Comparison of ENCODE assay signal across 2 cellular contexts in the genomic region with DNA sequence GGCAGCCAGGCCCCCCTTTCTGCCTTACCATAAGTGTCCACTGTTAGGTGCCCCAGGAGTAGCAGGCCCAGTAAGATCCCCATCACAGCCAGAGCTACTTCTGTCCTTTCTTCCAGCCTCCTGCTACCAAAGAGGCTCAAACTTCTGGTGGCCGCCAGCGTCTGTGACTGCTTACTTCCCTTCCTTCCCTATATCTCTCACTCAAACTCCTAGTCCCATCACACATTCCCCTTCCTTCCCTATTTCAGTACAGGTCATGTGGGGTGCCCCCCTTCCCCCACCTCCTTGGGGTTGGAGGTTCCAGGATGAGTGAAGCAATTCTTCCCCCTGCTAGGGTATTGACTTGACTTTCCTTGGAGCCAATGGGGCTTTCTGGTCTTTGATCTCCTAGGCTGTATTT.
TF ChIP-seq lines count a peak whose summit lies in the region.

A gene with protein sequence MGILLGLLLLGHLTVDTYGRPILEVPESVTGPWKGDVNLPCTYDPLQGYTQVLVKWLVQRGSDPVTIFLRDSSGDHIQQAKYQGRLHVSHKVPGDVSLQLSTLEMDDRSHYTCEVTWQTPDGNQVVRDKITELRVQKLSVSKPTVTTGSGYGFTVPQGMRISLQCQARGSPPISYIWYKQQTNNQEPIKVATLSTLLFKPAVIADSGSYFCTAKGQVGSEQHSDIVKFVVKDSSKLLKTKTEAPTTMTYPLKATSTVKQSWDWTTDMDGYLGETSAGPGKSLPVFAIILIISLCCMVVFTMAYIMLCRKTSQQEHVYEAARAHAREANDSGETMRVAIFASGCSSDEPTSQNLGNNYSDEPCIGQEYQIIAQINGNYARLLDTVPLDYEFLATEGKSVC (minus strand): TSS at position 165 of the 400 bp plus-strand sequence. CDS start 82 bp downstream, at position 83.

TF ChIP-seq in liver, 16 proteins besides CTCF, POLR2A, EP300 and RAD21 (continued from another document):
- TF ChIP-seq, protein P1, sequence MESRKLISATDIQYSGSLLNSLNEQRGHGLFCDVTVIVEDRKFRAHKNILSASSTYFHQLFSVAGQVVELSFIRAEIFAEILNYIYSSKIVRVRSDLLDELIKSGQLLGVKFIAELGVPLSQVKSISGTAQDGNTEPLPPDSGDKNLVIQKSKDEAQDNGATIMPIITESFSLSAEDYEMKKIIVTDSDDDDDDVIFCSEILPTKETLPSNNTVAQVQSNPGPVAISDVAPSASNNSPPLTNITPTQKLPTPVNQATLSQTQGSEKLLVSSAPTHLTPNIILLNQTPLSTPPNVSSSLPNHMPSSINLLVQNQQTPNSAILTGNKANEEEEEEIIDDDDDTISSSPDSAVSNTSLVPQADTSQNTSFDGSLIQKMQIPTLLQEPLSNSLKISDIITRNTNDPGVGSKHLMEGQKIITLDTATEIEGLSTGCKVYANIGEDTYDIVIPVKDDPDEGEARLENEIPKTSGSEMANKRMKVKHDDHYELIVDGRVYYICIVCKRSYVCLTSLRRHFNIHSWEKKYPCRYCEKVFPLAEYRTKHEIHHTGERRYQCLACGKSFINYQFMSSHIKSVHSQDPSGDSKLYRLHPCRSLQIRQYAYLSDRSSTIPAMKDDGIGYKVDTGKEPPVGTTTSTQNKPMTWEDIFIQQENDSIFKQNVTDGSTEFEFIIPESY (IDR thresholded peaks at IDR 0.05) = no peak
- no peak for TF ChIP-seq HNF4A (conservative IDR thresholded peaks at IDR 0.05)
- no peak for TF ChIP-seq NR2F2 (IDR thresholded peaks at IDR 0.05)
- TF ChIP-seq, protein P2, sequence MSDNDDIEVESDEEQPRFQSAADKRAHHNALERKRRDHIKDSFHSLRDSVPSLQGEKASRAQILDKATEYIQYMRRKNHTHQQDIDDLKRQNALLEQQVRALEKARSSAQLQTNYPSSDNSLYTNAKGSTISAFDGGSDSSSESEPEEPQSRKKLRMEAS (IDR thresholded peaks at IDR 0.05) = no peak
- no peak for TF ChIP-seq SP1 (IDR thresholded peaks at IDR 0.05)
- no peak for TF ChIP-seq JUND (IDR thresholded peaks at IDR 0.05)
- TF ChIP-seq FOXA2 (IDR thresholded peaks at IDR 0.05) = no peak
- no peak for TF ChIP-seq TAF1 (conservative IDR thresholded peaks at IDR 0.05)
- TF ChIP-seq YY1 (IDR thresholded peaks at IDR 0.05) = no peak
- no peak for TF ChIP-seq FOXA1 (IDR thresholded peaks at IDR 0.05)
- TF ChIP-seq, protein P3, sequence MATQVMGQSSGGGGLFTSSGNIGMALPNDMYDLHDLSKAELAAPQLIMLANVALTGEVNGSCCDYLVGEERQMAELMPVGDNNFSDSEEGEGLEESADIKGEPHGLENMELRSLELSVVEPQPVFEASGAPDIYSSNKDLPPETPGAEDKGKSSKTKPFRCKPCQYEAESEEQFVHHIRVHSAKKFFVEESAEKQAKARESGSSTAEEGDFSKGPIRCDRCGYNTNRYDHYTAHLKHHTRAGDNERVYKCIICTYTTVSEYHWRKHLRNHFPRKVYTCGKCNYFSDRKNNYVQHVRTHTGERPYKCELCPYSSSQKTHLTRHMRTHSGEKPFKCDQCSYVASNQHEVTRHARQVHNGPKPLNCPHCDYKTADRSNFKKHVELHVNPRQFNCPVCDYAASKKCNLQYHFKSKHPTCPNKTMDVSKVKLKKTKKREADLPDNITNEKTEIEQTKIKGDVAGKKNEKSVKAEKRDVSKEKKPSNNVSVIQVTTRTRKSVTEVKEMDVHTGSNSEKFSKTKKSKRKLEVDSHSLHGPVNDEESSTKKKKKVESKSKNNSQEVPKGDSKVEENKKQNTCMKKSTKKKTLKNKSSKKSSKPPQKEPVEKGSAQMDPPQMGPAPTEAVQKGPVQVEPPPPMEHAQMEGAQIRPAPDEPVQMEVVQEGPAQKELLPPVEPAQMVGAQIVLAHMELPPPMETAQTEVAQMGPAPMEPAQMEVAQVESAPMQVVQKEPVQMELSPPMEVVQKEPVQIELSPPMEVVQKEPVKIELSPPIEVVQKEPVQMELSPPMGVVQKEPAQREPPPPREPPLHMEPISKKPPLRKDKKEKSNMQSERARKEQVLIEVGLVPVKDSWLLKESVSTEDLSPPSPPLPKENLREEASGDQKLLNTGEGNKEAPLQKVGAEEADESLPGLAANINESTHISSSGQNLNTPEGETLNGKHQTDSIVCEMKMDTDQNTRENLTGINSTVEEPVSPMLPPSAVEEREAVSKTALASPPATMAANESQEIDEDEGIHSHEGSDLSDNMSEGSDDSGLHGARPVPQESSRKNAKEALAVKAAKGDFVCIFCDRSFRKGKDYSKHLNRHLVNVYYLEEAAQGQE (IDR thresholded peaks at IDR 0.05) = no peak

TF ChIP-seq in HepG2, 621 proteins besides CTCF, POLR2A, EP300 and RAD21 (continued from another document):
- TF ChIP-seq KDM5B (CRISPR knock-in tag; IDR thresholded peaks at IDR 0.05; ENCODE audit: borderline replicate concordance) = no peak
- no peak for TF ChIP-seq ZNF160 (CRISPR knock-in tag; IDR thresholded peaks at IDR 0.05)
- TF ChIP-seq, protein P4, sequence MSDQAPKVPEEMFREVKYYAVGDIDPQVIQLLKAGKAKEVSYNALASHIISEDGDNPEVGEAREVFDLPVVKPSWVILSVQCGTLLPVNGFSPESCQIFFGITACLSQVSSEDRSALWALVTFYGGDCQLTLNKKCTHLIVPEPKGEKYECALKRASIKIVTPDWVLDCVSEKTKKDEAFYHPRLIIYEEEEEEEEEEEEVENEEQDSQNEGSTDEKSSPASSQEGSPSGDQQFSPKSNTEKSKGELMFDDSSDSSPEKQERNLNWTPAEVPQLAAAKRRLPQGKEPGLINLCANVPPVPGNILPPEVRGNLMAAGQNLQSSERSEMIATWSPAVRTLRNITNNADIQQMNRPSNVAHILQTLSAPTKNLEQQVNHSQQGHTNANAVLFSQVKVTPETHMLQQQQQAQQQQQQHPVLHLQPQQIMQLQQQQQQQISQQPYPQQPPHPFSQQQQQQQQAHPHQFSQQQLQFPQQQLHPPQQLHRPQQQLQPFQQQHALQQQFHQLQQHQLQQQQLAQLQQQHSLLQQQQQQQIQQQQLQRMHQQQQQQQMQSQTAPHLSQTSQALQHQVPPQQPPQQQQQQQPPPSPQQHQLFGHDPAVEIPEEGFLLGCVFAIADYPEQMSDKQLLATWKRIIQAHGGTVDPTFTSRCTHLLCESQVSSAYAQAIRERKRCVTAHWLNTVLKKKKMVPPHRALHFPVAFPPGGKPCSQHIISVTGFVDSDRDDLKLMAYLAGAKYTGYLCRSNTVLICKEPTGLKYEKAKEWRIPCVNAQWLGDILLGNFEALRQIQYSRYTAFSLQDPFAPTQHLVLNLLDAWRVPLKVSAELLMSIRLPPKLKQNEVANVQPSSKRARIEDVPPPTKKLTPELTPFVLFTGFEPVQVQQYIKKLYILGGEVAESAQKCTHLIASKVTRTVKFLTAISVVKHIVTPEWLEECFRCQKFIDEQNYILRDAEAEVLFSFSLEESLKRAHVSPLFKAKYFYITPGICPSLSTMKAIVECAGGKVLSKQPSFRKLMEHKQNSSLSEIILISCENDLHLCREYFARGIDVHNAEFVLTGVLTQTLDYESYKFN (CRISPR knock-in tag; conservative IDR thresholded peaks at IDR 0.05) = no peak
- TF ChIP-seq, protein P5, sequence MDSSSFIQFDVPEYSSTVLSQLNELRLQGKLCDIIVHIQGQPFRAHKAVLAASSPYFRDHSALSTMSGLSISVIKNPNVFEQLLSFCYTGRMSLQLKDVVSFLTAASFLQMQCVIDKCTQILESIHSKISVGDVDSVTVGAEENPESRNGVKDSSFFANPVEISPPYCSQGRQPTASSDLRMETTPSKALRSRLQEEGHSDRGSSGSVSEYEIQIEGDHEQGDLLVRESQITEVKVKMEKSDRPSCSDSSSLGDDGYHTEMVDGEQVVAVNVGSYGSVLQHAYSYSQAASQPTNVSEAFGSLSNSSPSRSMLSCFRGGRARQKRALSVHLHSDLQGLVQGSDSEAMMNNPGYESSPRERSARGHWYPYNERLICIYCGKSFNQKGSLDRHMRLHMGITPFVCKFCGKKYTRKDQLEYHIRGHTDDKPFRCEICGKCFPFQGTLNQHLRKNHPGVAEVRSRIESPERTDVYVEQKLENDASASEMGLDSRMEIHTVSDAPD (CRISPR knock-in tag; IDR thresholded peaks at IDR 0.05) = no peak
- no peak for TF ChIP-seq NR2F1 (CRISPR knock-in tag; IDR thresholded peaks at IDR 0.05)
- TF ChIP-seq ZNF260 (CRISPR knock-in tag; IDR thresholded peaks at IDR 0.05; ENCODE audit: borderline replicate concordance, low read depth) = no peak
- no peak for TF ChIP-seq GFI1 (CRISPR knock-in tag; IDR thresholded peaks at IDR 0.05; ENCODE audit: borderline replicate concordance)
- no peak for TF ChIP-seq TSC22D2 (CRISPR knock-in tag; IDR thresholded peaks at IDR 0.05; ENCODE audit: borderline replicate concordance)
- no peak for TF ChIP-seq ZIK1 (CRISPR knock-in tag; IDR thresholded peaks at IDR 0.05; ENCODE audit: borderline replicate concordance, low read depth)
- no peak for TF ChIP-seq SP1 (IDR thresholded peaks at IDR 0.05)
- TF ChIP-seq SP1 (CRISPR knock-in tag; IDR thresholded peaks at IDR 0.05) = no peak
- TF ChIP-seq, protein P6, sequence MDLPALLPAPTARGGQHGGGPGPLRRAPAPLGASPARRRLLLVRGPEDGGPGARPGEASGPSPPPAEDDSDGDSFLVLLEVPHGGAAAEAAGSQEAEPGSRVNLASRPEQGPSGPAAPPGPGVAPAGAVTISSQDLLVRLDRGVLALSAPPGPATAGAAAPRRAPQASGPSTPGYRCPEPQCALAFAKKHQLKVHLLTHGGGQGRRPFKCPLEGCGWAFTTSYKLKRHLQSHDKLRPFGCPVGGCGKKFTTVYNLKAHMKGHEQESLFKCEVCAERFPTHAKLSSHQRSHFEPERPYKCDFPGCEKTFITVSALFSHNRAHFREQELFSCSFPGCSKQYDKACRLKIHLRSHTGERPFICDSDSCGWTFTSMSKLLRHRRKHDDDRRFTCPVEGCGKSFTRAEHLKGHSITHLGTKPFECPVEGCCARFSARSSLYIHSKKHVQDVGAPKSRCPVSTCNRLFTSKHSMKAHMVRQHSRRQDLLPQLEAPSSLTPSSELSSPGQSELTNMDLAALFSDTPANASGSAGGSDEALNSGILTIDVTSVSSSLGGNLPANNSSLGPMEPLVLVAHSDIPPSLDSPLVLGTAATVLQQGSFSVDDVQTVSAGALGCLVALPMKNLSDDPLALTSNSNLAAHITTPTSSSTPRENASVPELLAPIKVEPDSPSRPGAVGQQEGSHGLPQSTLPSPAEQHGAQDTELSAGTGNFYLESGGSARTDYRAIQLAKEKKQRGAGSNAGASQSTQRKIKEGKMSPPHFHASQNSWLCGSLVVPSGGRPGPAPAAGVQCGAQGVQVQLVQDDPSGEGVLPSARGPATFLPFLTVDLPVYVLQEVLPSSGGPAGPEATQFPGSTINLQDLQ (CRISPR knock-in tag; IDR thresholded peaks at IDR 0.05) = no peak
- TF ChIP-seq PCBP2 (optimal IDR thresholded peaks at IDR 0.05; ENCODE audit: low read depth, low read length, poor library complexity, severe bottlenecking) = no peak
- TF ChIP-seq ZNF343 (CRISPR knock-in tag; IDR thresholded peaks at IDR 0.05) = no peak
- TF ChIP-seq ELF3 (CRISPR knock-in tag; IDR thresholded peaks at IDR 0.05) = no peak
- TF ChIP-seq MED13 (CRISPR knock-in tag; IDR thresholded peaks at IDR 0.05) = no peak
